In the genomic region with DNA sequence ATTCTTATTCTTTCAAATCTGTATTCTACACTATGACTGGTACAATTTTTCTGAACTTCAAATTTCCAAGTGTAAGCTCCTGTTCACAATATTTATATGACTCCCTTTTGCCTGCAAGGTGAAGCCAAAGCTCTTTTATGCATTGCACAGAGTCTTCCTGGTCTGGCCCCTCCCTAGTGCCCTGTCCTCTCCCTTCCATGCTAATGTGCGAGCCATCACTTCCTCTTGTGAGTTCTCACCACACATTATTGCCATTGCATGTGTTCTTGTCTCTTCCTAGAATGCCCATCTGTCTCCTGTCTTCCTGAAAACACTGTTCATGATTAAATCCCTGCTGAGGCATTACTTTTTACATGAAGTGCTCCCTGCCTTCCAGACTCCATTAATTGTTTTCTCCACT, we compare ENCODE assay signal across 20 cellular contexts.
DNase-seq lines count a peak whose midpoint lies in the region; ATAC-seq and TF ChIP-seq lines count a peak whose summit lies in the region.
"Had no signal": no experiment of that assay in that cellular context is flagged by ENCODE, and none has a peak within 500 bp of the region (broad histone marks: within the 10 kb centered on the region; RNA-seq: fewer than 3 reads in every experiment).

No MANE protein-coding gene starts in this region.

- ATAC-seq in mucosa of descending colon, result peak; percentile 68
- no peak for ATAC-seq in activated T-helper 17 cell treated with anti-CD3 and anti-CD28 coated beads, Interleukin-2, amount 50 U/mL, for 72 hours (replicated peaks)
- ATAC-seq: Panc1, T-cell had no signal

- H3K9ac ChIP-seq in Loucy (ENCODE audit: low read depth, low read length, poor library complexity, severe bottlenecking), result no peak overlapping the region
- H3K9ac ChIP-seq: BLaER1 had no signal

- no peaks in the 10 kb centered on the region for H3K9me3 Mint-ChIP-seq in activated T-helper 17 cell treated with anti-CD3 and anti-CD28 coated beads, Interleukin-2, amount 50 U/mL, for 72 hours
- H3K9me3 Mint-ChIP-seq: T-cell had no signal

- DNase-seq in NCI-H82 (lab: John Stamatoyannopoulos, UW), result peak; percentile 16
- no peak for DNase-seq in NCI-H82 treated with DMSO at 0.1 percent for 48 hours (lab: John Stamatoyannopoulos, UW; ENCODE audit: unreplicated experiment)
- peak; percentile 63 for DNase-seq in OCI-M1 (lab: John Stamatoyannopoulos, UW)
- peak in 1 of 3 donors; percentile 9 for DNase-seq in mucosa of descending colon
- no peak for DNase-seq in caudate nucleus (lab: John Stamatoyannopoulos, UW)
- DNase-seq in COR-L47 (lab: John Stamatoyannopoulos, UW), result no peak
- DNase-seq: CD4-positive, alpha-beta memory T cell; IMR-90; Karpas-422; MM.1S; NCI-H1417 treated with DMSO at 0.1 percent for 48 hours; NCI-H1930; NCI-H446 treated with DMSO at 0.1 percent for 48 hours; T-cell; T-helper 9 cell had no signal

- H3F3A ChIP-seq in Loucy (ENCODE audit: low read depth), result no peaks in the 10 kb centered on the region

- no peaks in the 10 kb centered on the region for H3K36me3 Mint-ChIP-seq in activated T-helper 17 cell treated with anti-CD3 and anti-CD28 coated beads, Interleukin-2, amount 50 U/mL, for 72 hours (ENCODE audit: low read depth)
- H3K36me3 Mint-ChIP-seq: CD4-positive, alpha-beta memory T cell; T-cell had no signal

- no peak for TF ChIP-seq CTCF in Loucy (conservative IDR thresholded peaks at IDR 0.05; ENCODE audit: low read length)
- TF ChIP-seq CTCF in mucosa of descending colon (IDR thresholded peaks at IDR 0.05), result no peak

- no peaks in the 10 kb centered on the region for H3K79me2 ChIP-seq in Loucy (ENCODE audit: insufficient read depth, low read length)

- H2AFZ ChIP-seq in Loucy (ENCODE audit: low read length), result peak overlapping the region; percentile 55

- no peaks in the 10 kb centered on the region for H3K4me1 Mint-ChIP-seq in activated T-helper 17 cell treated with anti-CD3 and anti-CD28 coated beads, Interleukin-2, amount 50 U/mL, for 72 hours
- H3K4me1 Mint-ChIP-seq: CD4-positive, alpha-beta memory T cell; T-cell had no signal

- peaks cover 31% of the 10 kb centered on the region for H3K4me1 ChIP-seq in Loucy (ENCODE audit: insufficient read depth, low read length, poor library complexity, severe bottlenecking)
- no peaks in the 10 kb centered on the region for H3K4me1 ChIP-seq in mucosa of descending colon (ENCODE audit: low read depth)
- H3K4me1 ChIP-seq: BLaER1, HAP-1 had no signal

- no peak overlapping the region for H3K27ac ChIP-seq in caudate nucleus (ENCODE audit: low read depth, low read length)
- H3K27ac ChIP-seq: BLaER1 had no signal

- H4K20me1 ChIP-seq in Loucy (ENCODE audit: insufficient read depth, low read length, poor library complexity, severe bottlenecking), result no peaks in the 10 kb centered on the region
- H4K20me1 ChIP-seq: BLaER1 had no signal

- H3K4me2 ChIP-seq in Loucy (ENCODE audit: low read depth, low read length, poor library complexity, severe bottlenecking), result peak overlapping the region; percentile 23
- H3K4me2 ChIP-seq: BLaER1 had no signal

- H3K9me2 ChIP-seq in Loucy (replicated peaks; ENCODE audit: low read depth, low read length), result no peaks in the 10 kb centered on the region

- no peak overlapping the region for H3K27ac Mint-ChIP-seq in activated T-helper 17 cell treated with anti-CD3 and anti-CD28 coated beads, Interleukin-2, amount 50 U/mL, for 72 hours
- H3K27ac Mint-ChIP-seq: T-cell had no signal

- no peaks in the 10 kb centered on the region for H3K27me3 Mint-ChIP-seq in activated T-helper 17 cell treated with anti-CD3 and anti-CD28 coated beads, Interleukin-2, amount 50 U/mL, for 72 hours
- H3K27me3 Mint-ChIP-seq: T-cell had no signal

- intact Hi-C loops in mucosa of descending colon (cut with DNase I, micrococcal nuclease), result no loop called here

- H3K36me3 ChIP-seq in Loucy (ENCODE audit: insufficient read depth, low read length), result no peaks in the 10 kb centered on the region
- H3K36me3 ChIP-seq in mucosa of descending colon (ENCODE audit: low read depth), result no peaks in the 10 kb centered on the region
- H3K36me3 ChIP-seq: BLaER1, HAP-1 had no signal

- H3K4me3 ChIP-seq in Loucy (ENCODE audit: low read length, poor library complexity, severe bottlenecking), result no peak overlapping the region
- no peak overlapping the region for H3K4me3 ChIP-seq in mucosa of descending colon
- H3K4me3 ChIP-seq: BLaER1, HAP-1 had no signal

- H3K4me3 Mint-ChIP-seq in activated T-helper 17 cell treated with anti-CD3 and anti-CD28 coated beads, Interleukin-2, amount 50 U/mL, for 72 hours, result no peak overlapping the region
- H3K4me3 Mint-ChIP-seq: T-cell had no signal

- H3K9me3 ChIP-seq in Loucy (ENCODE audit: insufficient read depth, low read depth, low read length) (no peaks in the 10 kb centered on the region), mucosa of descending colon (no peaks in the 10 kb centered on the region)
- H3K9me3 ChIP-seq: BLaER1, HAP-1 had no signal

- no peaks in the 10 kb centered on the region for H3K27me3 ChIP-seq in Loucy (ENCODE audit: insufficient read depth, low read length, poor library complexity, severe bottlenecking)
- H3K27me3 ChIP-seq: BLaER1 had no signal

Comparison
In these comparisons a context has a peak if more than half of its experiments do, and no peak if none do; other contexts are left out.
1. DNase-seq: peak in NCI-H82 (single experiment) and OCI-M1 (single experiment); none in NCI-H82 treated with DMSO at 0.1 percent for 48 hours (single experiment), caudate nucleus (0 of 61) and COR-L47 (single experiment).